Comparison of ENCODE assay signal across 6 cellular contexts in genomic region chr16:9345046-9345445, GRCh38.
"Had no signal": no experiment of that assay in that cellular context is flagged by ENCODE, and none has a peak within 500 bp of the region (broad histone marks: within the 10 kb centered on the region; RNA-seq: fewer than 3 reads in every experiment).

No MANE protein-coding gene starts in this region.

- DNase-seq: GM23248, GOT3, HCEC 1CT, IMR-90 had no signal

- H3K27ac Mint-ChIP-seq: H9 had no signal

- H3K4me3 ChIP-seq: GM23248, K562 had no signal

- H3K27ac ChIP-seq: GM23248 had no signal

- ATAC-seq: K562 had no signal

- H3K9ac ChIP-seq: GM23248 had no signal

- H3K4me3 Mint-ChIP-seq: H9 had no signal
